In genomic region chr5:168165221-168165965, GRCh38 we compare ENCODE assay signal across 12 cellular contexts.
DNase-seq lines count a peak whose midpoint lies in the region; ATAC-seq and TF ChIP-seq lines count a peak whose summit lies in the region.
"Had no signal": no experiment of that assay in that cellular context is flagged by ENCODE, and none has a peak within 500 bp of the region (broad histone marks: within the 10 kb centered on the region; RNA-seq: fewer than 3 reads in every experiment).

No MANE protein-coding gene starts in this region.

- H4K12ac ChIP-seq in trophoblast cell (ENCODE audit: low read depth, low read length), result no peak overlapping the region

- H3K9me3 ChIP-seq in A673 (ENCODE audit: low read depth, low read length, poor library complexity, severe bottlenecking) (no peaks in the 10 kb centered on the region), trophoblast cell (ENCODE audit: insufficient read depth, low read depth, low read length) (no peaks in the 10 kb centered on the region)
- H3K9me3 ChIP-seq: upper lobe of left lung had no signal

- H2BK5ac ChIP-seq in trophoblast cell (ENCODE audit: low read depth, low read length, poor library complexity), result no peak overlapping the region

- intact Hi-C loops in A673 (cut with micrococcal nuclease; ENCODE audit: unreplicated experiment), result no loop called here

- H4K91ac ChIP-seq in trophoblast cell (ENCODE audit: low read depth, low read length), result no peak overlapping the region

- H4K8ac ChIP-seq in trophoblast cell (ENCODE audit: low read depth, low read length), result no peak overlapping the region

- no peaks in the 10 kb centered on the region for H3K36me3 ChIP-seq in A673 (ENCODE audit: insufficient read depth, low read length, poor library complexity, severe bottlenecking)
- H3K36me3 ChIP-seq in trophoblast cell (ENCODE audit: control insufficient read depth in 1 of 2, insufficient read depth in 2 of 2, low read length in 2 of 2), result no peaks in the 10 kb centered on the region
- H3K36me3 ChIP-seq: upper lobe of left lung had no signal

- ATAC-seq in WTC11 (peak; percentile 93), GM19463 (IDR thresholded peaks at IDR 0.05; ENCODE audit: unreplicated experiment) (no peak)

- H3K27ac ChIP-seq in A673 (ENCODE audit: low read depth, low read length, poor library complexity, severe bottlenecking) (peak overlapping the region; percentile 44), trophoblast cell (ENCODE audit: low read depth, low read length) (no peak overlapping the region)

- H3K79me2 ChIP-seq in trophoblast cell (ENCODE audit: control insufficient read depth, insufficient read depth, low read length, poor library complexity), result no peaks in the 10 kb centered on the region

- H3K9me3 Mint-ChIP-seq in WTC11, result no peaks in the 10 kb centered on the region

- H3K4me2 ChIP-seq in trophoblast cell (ENCODE audit: low read length), result no peak overlapping the region

- no peak for TF ChIP-seq CTCF in A673 (conservative IDR thresholded peaks at IDR 0.05; ENCODE audit: low read depth, low read length)
- TF ChIP-seq CTCF in WTC11 (IDR thresholded peaks at IDR 0.05), result no peak
- TF ChIP-seq CTCF in foreskin fibroblast (IDR thresholded peaks at IDR 0.05; ENCODE audit: low read depth, low read length), result no peak

- H2BK120ac ChIP-seq in trophoblast cell (ENCODE audit: insufficient read depth, low read length, poor library complexity), result no peak overlapping the region

- H3K4ac ChIP-seq in trophoblast cell (ENCODE audit: low read depth, low read length), result no peak overlapping the region

- CTCF ChIA-PET in A673 (lab: Charles Lee) (interaction anchor here (0.6 kb wide), 1 partner anchor 271 kb away, joined by 4 read pairs; no protein-coding TSS in a partner anchor), WTC11 (lab: Charles Lee) (interaction anchor here (0.7 to 1.0 kb wide), 3 partner anchors 13 to 216 kb away, joined by 3 to 4 read pairs (median 3); no protein-coding TSS in a partner anchor)

- no TSS peak for BruUV-seq in A673 (replicated peaks; lab: Mats Ljungman, UMichigan)

- no peak overlapping the region for H3K9ac ChIP-seq in trophoblast cell (ENCODE audit: low read length)

- peak overlapping the region; percentile 98 for H3K27ac Mint-ChIP-seq in WTC11

- no peaks in the 10 kb centered on the region for H3K79me1 ChIP-seq in trophoblast cell (ENCODE audit: low read length)

- no peak overlapping the region for H2AFZ ChIP-seq in trophoblast cell (ENCODE audit: insufficient read depth, low read length, poor library complexity)

- H2BK12ac ChIP-seq in trophoblast cell (ENCODE audit: low read length), result no peak overlapping the region

- H3K36me3 Mint-ChIP-seq in WTC11, result no peaks in the 10 kb centered on the region

- DNase-seq in A673 (ENCODE audit: low spot score) (peak; percentile 17), WTC11 (ENCODE audit: low spot score) (peak; percentile 44), kidney tubule cell (ENCODE audit: low spot score) (peak; percentile 53), trophoblast cell (no peak), occipital lobe (lab: John Stamatoyannopoulos, UW) (no peak), foreskin fibroblast (no peak)
- DNase-seq in Jurkat, Clone E6-1 (ENCODE audit: low read depth, low spot score), result peak; percentile 48
- DNase-seq: amniotic stem cell; effector CD8-positive, alpha-beta T cell; NCI-H2227 treated with DMSO at 0.1 percent for 48 hours; upper lobe of left lung had no signal

- POLR2A ChIA-PET in A673 (lab: Charles Lee; ENCODE audit: low non-redundant PET), result interaction anchor here (0.6 kb wide), 2 partner anchors 12 to 66 kb away, joined by 3 to 14 read pairs; no protein-coding TSS in a partner anchor
- POLR2A ChIA-PET in WTC11 (lab: Charles Lee), result interaction anchor here (0.8 kb wide), 1 partner anchor 12 kb away, joined by 3 read pairs; no protein-coding TSS in a partner anchor

- H2AK5ac ChIP-seq in trophoblast cell (ENCODE audit: low read length), result no peak overlapping the region

- no CpG with 5 or more reads among the region's 9 CpGs for WGBS in trophoblast cell (ENCODE audit: extremely low coverage, insufficient coverage, insufficient read length)

- H3K14ac ChIP-seq in trophoblast cell (ENCODE audit: low read length), result no peak overlapping the region

- H3K27me3 Mint-ChIP-seq in WTC11 (ENCODE audit: low read depth), result no peaks in the 10 kb centered on the region

- peaks cover 7% of the 10 kb centered on the region for H3K4me1 ChIP-seq in A673 (ENCODE audit: insufficient read depth, low read length, poor library complexity, severe bottlenecking)
- no peaks in the 10 kb centered on the region for H3K4me1 ChIP-seq in trophoblast cell (ENCODE audit: control insufficient read depth in 1 of 2, insufficient read depth in 2 of 2, low read length in 2 of 2)

- H3K4me3 ChIP-seq in A673 (ENCODE audit: low read depth, low read length, poor library complexity, severe bottlenecking) (no peak overlapping the region), trophoblast cell (ENCODE audit: low read depth, low read length) (no peak overlapping the region), foreskin fibroblast (ENCODE audit: low read depth in 1 of 2, low read length in 2 of 2) (no peak overlapping the region)
- H3K4me3 ChIP-seq in Jurkat, Clone E6-1 (ENCODE audit: low read length), result no peak overlapping the region
- H3K4me3 ChIP-seq: upper lobe of left lung had no signal

- no peak overlapping the region for H3K18ac ChIP-seq in trophoblast cell (ENCODE audit: low read length)

- H3K27me3 ChIP-seq in A673 (replicated peaks; ENCODE audit: insufficient read depth, low read depth, low read length, poor library complexity) (no peaks in the 10 kb centered on the region), trophoblast cell (ENCODE audit: insufficient read depth, low read length) (no peaks in the 10 kb centered on the region)
- H3K27me3 ChIP-seq: upper lobe of left lung had no signal

- no peak overlapping the region for H3K23ac ChIP-seq in trophoblast cell (ENCODE audit: low read length)

- H3K4me3 Mint-ChIP-seq in WTC11, result peak overlapping the region; percentile 55

- peaks cover 44% of the 10 kb centered on the region for H3K4me1 Mint-ChIP-seq in WTC11

TF ChIP-seq in WTC11, 78 proteins besides CTCF, POLR2A, EP300 and RAD21 (continues in another document):
- TF ChIP-seq E2F4 (CRISPR knock-in tag; IDR thresholded peaks at IDR 0.05; ENCODE audit: borderline replicate concordance, low read depth), result no peak
- 0 out of 2 replicates have a peak, but pooled peaks have one; percentile 39 for TF ChIP-seq FOXK1 (CRISPR knock-in tag; IDR thresholded peaks at IDR 0.05)
- no peak for TF ChIP-seq AR (CRISPR knock-in tag; IDR thresholded peaks at IDR 0.05)
- TF ChIP-seq AFF4 (CRISPR knock-in tag; IDR thresholded peaks at IDR 0.05; ENCODE audit: borderline replicate concordance), result no peak
- TF ChIP-seq RORB (CRISPR knock-in tag; IDR thresholded peaks at IDR 0.05), result no peak

Comparison
In these comparisons a context has a peak if more than half of its experiments do, and no peak if none do; other contexts are left out.
1. DNase-seq: peak in A673 (single experiment), Jurkat, Clone E6-1 (single experiment), WTC11 (single experiment) and kidney tubule cell (single experiment); none in trophoblast cell (0 of 2), occipital lobe (single experiment) and foreskin fibroblast (0 of 2).